Comparison of ENCODE assay signal across 17 cellular contexts in the genomic region with DNA sequence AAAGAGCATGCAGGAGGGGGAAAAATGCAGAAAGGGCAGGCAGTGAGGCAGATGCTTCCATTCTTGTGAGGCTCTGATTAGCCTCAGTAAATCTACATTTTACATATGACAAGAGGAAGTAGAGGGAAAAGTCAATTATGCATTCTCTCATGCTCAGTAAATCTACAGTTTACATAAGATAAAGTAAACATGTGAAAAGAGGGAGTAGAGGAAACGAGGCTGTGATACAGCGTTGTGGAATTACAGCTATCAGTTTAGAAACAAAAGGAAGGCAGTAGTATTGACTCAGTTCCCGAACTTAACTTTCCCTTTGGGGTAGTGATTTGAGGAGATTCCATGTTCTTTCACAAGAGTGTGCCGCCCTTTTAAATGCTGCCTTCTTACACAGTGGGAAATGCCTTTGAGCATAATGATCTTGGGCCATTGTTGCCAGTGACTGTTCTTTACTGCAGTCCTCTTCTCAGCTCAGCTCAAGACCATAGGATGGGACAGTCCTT. TPM values are rescaled to one million over a fixed set of nuclear protein-coding genes. Genes with fewer than 3 reads are reported as not detected.
DNase-seq lines count a peak whose midpoint lies in the region; ATAC-seq, FAIRE-seq and TF ChIP-seq lines count a peak whose summit lies in the region.
"Had no signal": no experiment of that assay in that cellular context is flagged by ENCODE, and none has a peak within 500 bp of the region (broad histone marks: within the 10 kb centered on the region; RNA-seq: fewer than 3 reads in every experiment).

No MANE protein-coding gene starts in this region.

- no peak for TF ChIP-seq CTCF in epithelial cell of esophagus (IDR thresholded peaks at IDR 0.05; ENCODE audit: insufficient read depth, low read depth, low read length, missing control alignments)
- no peak for TF ChIP-seq CTCF in D721Med (IDR thresholded peaks at IDR 0.05; ENCODE audit: insufficient read depth, missing control alignments)

- DNase-seq in GM19239 (ENCODE audit: insufficient read length, low spot score) = no peak
- DNase-seq in OCI-M1 (lab: John Stamatoyannopoulos, UW) = peak; percentile 2
- peak; percentile 84 for DNase-seq in epithelial cell of esophagus (ENCODE audit: low read depth)
- DNase-seq in renal cortical epithelial cell (ENCODE audit: low read depth) = peak; percentile 28
- DNase-seq in D721Med (ENCODE audit: insufficient read length, low spot score) = no peak
- DNase-seq: activated CD4-positive, alpha-beta T cell treated with anti-CD3 and anti-CD28 coated beads for 36 hours; activated T-cell treated with anti-CD3 and anti-CD28 coated beads, Interleukin-2, amount 50 U/mL, for 72 hours; DMS79 treated with DMSO at 0.1 percent for 48 hours; islet precursor cell; MV-4-11; NCI-H345; SIG-M5; thyroid gland had no signal

- no peak overlapping the region for H3K4me3 ChIP-seq in epithelial cell of esophagus (ENCODE audit: low read length)
- H3K4me3 ChIP-seq: skin epidermis, thyroid gland had no signal

- FAIRE-seq in GM19239 (lab: Jason Lieb, UNC) = peak; percentile 23
- FAIRE-seq in D721Med (lab: Jason Lieb, UNC) = no peak

- ATAC-seq in GM21526 (IDR thresholded peaks at IDR 0.05; ENCODE audit: low FRiP score, unreplicated experiment) (no peak), HG02885 (IDR thresholded peaks at IDR 0.05; ENCODE audit: poor library complexity, unreplicated experiment) (no peak), HG03432 (IDR thresholded peaks at IDR 0.05; ENCODE audit: unreplicated experiment) (no peak)
- ATAC-seq: activated CD4-positive, alpha-beta T cell treated with anti-CD3 and anti-CD28 coated beads for 36 hours; activated T-cell treated with anti-CD3 and anti-CD28 coated beads, Interleukin-2, amount 50 U/mL, for 72 hours had no signal

RNA-seq across cellular contexts. Expression of gene OSTN, which starts 39.3 kb away (rescaled TPM):
- not detected in 2 replicates for total RNA-seq in renal cortical epithelial cell
- total RNA-seq: activated CD4-positive, alpha-beta T cell treated with anti-CD3 and anti-CD28 coated beads for 36 hours; activated T-cell treated with anti-CD3 and anti-CD28 coated beads, Interleukin-2, amount 50 U/mL, for 72 hours; thyroid gland had no signal

Comparison
In these comparisons a context has a peak if more than half of its experiments do, and no peak if none do; other contexts are left out.
1. DNase-seq: peak in OCI-M1 (single experiment), epithelial cell of esophagus (single experiment) and renal cortical epithelial cell (single experiment); none in GM19239 (single experiment) and D721Med (single experiment).